In genomic region chr2:126669772-126670171, GRCh38 we compare ENCODE assay signal across 24 cellular contexts. TPM values are rescaled to one million over a fixed set of nuclear protein-coding genes. Genes with fewer than 3 reads are reported as not detected.
A peak's percentile ranks its signal among the peaks of the same experiment; 100 is the strongest.
DNase-seq lines count a peak whose midpoint lies in the region; ATAC-seq and TF ChIP-seq lines count a peak whose summit lies in the region.
"Had no signal": no experiment of that assay in that cellular context is flagged by ENCODE, and none has a peak within 500 bp of the region (broad histone marks: within the 10 kb centered on the region; RNA-seq: fewer than 3 reads in every experiment).

No MANE protein-coding gene starts in this region.

- no peak for TF ChIP-seq CTCF in gastroesophageal sphincter (IDR thresholded peaks at IDR 0.05)
- no peak for TF ChIP-seq CTCF in vagina (IDR thresholded peaks at IDR 0.05)

- TF ChIP-seq POLR2A in gastroesophageal sphincter (IDR thresholded peaks at IDR 0.05) (no peak), vagina (IDR thresholded peaks at IDR 0.05) (no peak)

- intact Hi-C loops in Right ventricle myocardium inferior (cut with DNase I) (no loop called here), cardiac septum (cut with DNase I) (no loop called here), vagina (cut with DNase I) (no loop called here)

- H3K9me3 ChIP-seq in gastroesophageal sphincter (no peaks in the 10 kb centered on the region), mesodermal cell (ENCODE audit: control insufficient read depth, low read length) (no peaks in the 10 kb centered on the region), vagina (no peaks in the 10 kb centered on the region)
- H3K9me3 ChIP-seq: neutrophil, uterus had no signal

- DNase-seq in Right ventricle myocardium inferior (ENCODE audit: missing footprints) (no peak), cardiac septum (ENCODE audit: low spot score) (no peak), vagina (ENCODE audit: extremely low spot score in 2 of 2) (no peak), cortex of kidney (lab: John Stamatoyannopoulos, UW) (no peak)
- DNase-seq in stimulated activated naive CD4-positive, alpha-beta T cell (lab: John Stamatoyannopoulos, UW): no peak
- no peak for DNase-seq in activated CD4-positive, alpha-beta T cell treated with anti-CD3 and anti-CD28 coated beads for 1 hour
- DNase-seq: 8988T; activated B cell treated with CpG ODN at 0.5 μM for 24 hours; activated CD4-positive, alpha-beta memory T cell treated with anti-CD3 and anti-CD28 coated beads, Interleukin-2, amount 10 ng/mL, durations not matched to agents 7 days and 5 days; activated naive CD4-positive, alpha-beta T cell; activated T-cell treated with anti-CD3 and anti-CD28 coated beads, Interleukin-2, amount 50 U/mL, for 1 hour; AML-193; DMS79 treated with DMSO at 0.1 percent for 48 hours; foreskin keratinocyte; midbrain; NCI-H1930; NCI-H345; PC-3; uterus had no signal

- H3K27ac ChIP-seq in gastroesophageal sphincter: peak overlapping the region in 3 of 4 donors; percentile 30 to 51 (median 39)
- H3K27ac ChIP-seq in mesodermal cell (ENCODE audit: low read depth, low read length, severe bottlenecking): peak overlapping the region; percentile 48
- H3K27ac ChIP-seq in vagina: peak overlapping the region; percentile 59
- H3K27ac ChIP-seq: foreskin keratinocyte, neutrophil had no signal

- H3K36me3 ChIP-seq in gastroesophageal sphincter (peaks cover 0 to 23% of the 10 kb centered on the region in 2 donors), mesodermal cell (ENCODE audit: control insufficient read depth, insufficient read depth, low read length) (peaks cover 19% of the 10 kb centered on the region), vagina (no peaks in the 10 kb centered on the region)
- H3K36me3 ChIP-seq: neutrophil, uterus had no signal

- TF ChIP-seq EP300 in gastroesophageal sphincter (IDR thresholded peaks at IDR 0.05): no peak

- H3K27me3 ChIP-seq in gastroesophageal sphincter: no peaks in the 10 kb centered on the region
- no peaks in the 10 kb centered on the region for H3K27me3 ChIP-seq in vagina
- H3K27me3 ChIP-seq: foreskin keratinocyte, neutrophil, uterus had no signal

- H3K4me3 ChIP-seq in gastroesophageal sphincter: no peak overlapping the region
- H3K4me3 ChIP-seq in mesodermal cell (ENCODE audit: extremely low read depth, insufficient read depth, low read length, poor library complexity, severe bottlenecking): no peak overlapping the region
- H3K4me3 ChIP-seq in vagina: no peak overlapping the region
- H3K4me3 ChIP-seq: coronary artery, uterus had no signal

- ATAC-seq in Right ventricle myocardium inferior (peak; percentile 66), gastroesophageal sphincter (no peak)
- ATAC-seq: foreskin keratinocyte, PC-3 had no signal

- H3K4me1 ChIP-seq in gastroesophageal sphincter (peaks cover 0 to 85% (median 20%) of the 10 kb centered on the region in 3 donors), mesodermal cell (ENCODE audit: control insufficient read depth, insufficient read depth, low read length, poor library complexity, severe bottlenecking) (no peaks in the 10 kb centered on the region), vagina (peaks cover 52% of the 10 kb centered on the region)
- H3K4me1 ChIP-seq: foreskin keratinocyte had no signal

- whole genome bisulfite sequencing in gastroesophageal sphincter (ENCODE audit: low coverage in 1 of 2), 2 donors: 52 to 80% methylated on average over 1 to 4 of the region's 6 CpGs
- 73 to 78% methylated on average over 5 to 6 of the region's 6 CpGs for WGBS in mesodermal cell (ENCODE audit: insufficient coverage in 2 of 2), 2 experiments

RNA-seq across cellular contexts. Expression of gene GYPC, which starts 13.8 kb away (rescaled TPM):
- total RNA-seq in Right ventricle myocardium inferior (121 TPM), cardiac septum (113 TPM), gastroesophageal sphincter (100 to 1,000 TPM in 2 of 4 donors, 10 to 100 TPM in 2; 93.4 to 151 (median 108) TPM), vagina (84.2 TPM)
- 120 TPM for polyA plus RNA-seq in mesodermal cell (2013, experiment 1 of 2)
- polyA plus RNA-seq in mesodermal cell (2013, experiment 2 of 2): 113 TPM
- total RNA-seq: foreskin keratinocyte, HT-29, PC-3 had no signal
